In the genomic region with DNA sequence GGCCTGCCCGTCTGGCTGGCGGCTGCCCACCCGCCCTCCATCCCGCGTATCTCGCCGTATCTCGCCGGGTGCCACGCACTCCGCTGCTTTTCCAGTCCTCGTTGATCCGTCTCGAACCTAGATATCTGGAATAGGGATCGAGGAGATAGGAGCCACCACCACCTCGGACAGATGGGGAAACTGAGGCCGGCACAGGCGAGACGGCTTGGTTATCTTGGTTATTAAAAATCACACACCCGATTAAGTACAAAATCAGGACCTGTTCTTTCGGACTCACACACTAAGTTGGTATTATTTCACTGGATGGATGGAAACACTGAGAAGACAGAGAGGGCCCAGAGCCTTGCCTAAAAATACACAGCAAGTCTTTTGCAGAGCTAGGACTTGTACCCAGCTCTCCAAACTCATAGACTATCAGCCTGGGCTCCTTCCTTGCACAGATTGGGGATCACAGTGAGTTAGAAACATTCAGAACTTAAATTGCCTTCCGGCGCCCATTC, we compare ENCODE assay signal across 9 cellular contexts. TPM values are rescaled to one million over a fixed set of nuclear protein-coding genes. Genes with fewer than 3 reads are reported as not detected.
A peak's percentile ranks its signal among the peaks of the same experiment; 100 is the strongest.
DNase-seq lines count a peak whose midpoint lies in the region; ATAC-seq, FAIRE-seq and TF ChIP-seq lines count a peak whose summit lies in the region.
"Had no signal": no experiment of that assay in that cellular context is flagged by ENCODE, and none has a peak within 500 bp of the region (broad histone marks: within the 10 kb centered on the region; RNA-seq: fewer than 3 reads in every experiment).

No MANE protein-coding gene starts in this region.

- peak; percentile 3; the same call in 1 of the 2 replicates for ATAC-seq in PC-3
- ATAC-seq in HG03460 (IDR thresholded peaks at IDR 0.05; ENCODE audit: unreplicated experiment): no peak

- H3K27ac ChIP-seq in PC-3 (ENCODE audit: low read length): no peak overlapping the region
- H3K27ac ChIP-seq in ovary: peak overlapping the region; percentile 62 to 86

- H3K9me2 ChIP-seq in PC-3 (replicated peaks; ENCODE audit: low read length): no peaks in the 10 kb centered on the region

- no peak for TF ChIP-seq EP300 in ovary (IDR thresholded peaks at IDR 0.05)

- peak overlapping the region; percentile 68 for H3K9ac ChIP-seq in ES-I3 (ENCODE audit: low read depth, low read length)
- H3K9ac ChIP-seq in PC-3 (ENCODE audit: low read length): peak overlapping the region; percentile 68

- TSS peak; percentile 68 for BruUV-seq in PC-3 (replicated peaks; lab: Mats Ljungman, UMichigan)

- no peaks in the 10 kb centered on the region for H3K4me1 ChIP-seq in ES-I3 (ENCODE audit: insufficient read depth, low read length)
- H3K4me1 ChIP-seq in PC-3 (ENCODE audit: insufficient read depth, low read length): peaks cover 30% of the 10 kb centered on the region
- H3K4me1 ChIP-seq in ovary (ENCODE audit: insufficient read depth): peaks cover 5% of the 10 kb centered on the region

- 11 to 15% (median 12%) methylated on average over 23 of the region's 23 CpGs for WGBS in ovary, 3 donors

- H4K20me1 ChIP-seq in PC-3 (ENCODE audit: low read length): no peaks in the 10 kb centered on the region

- no peak for FAIRE-seq in GM12892 (lab: Jason Lieb, UNC)
- FAIRE-seq in H54 (lab: Jason Lieb, UNC): no peak

- TF ChIP-seq CTCF in PC-3 (conservative IDR thresholded peaks at IDR 0.05; ENCODE audit: low read depth, low read length) (no peak), epithelial cell of proximal tubule (conservative IDR thresholded peaks at IDR 0.05; ENCODE audit: low read depth, low read length) (no peak), ovary (IDR thresholded peaks at IDR 0.05) (no peak)

- H3K36me3 ChIP-seq in ES-I3 (ENCODE audit: insufficient read depth, low read length) (no peaks in the 10 kb centered on the region), PC-3 (ENCODE audit: low read depth, low read length) (no peaks in the 10 kb centered on the region), ovary (no peaks in the 10 kb centered on the region)

- intact Hi-C loops in PC-3 (cut with micrococcal nuclease): no loop called here
- intact Hi-C loops in ovary (cut with DNase I): no loop called here

- peaks cover 6% of the 10 kb centered on the region; the same call in 1 of the 2 replicates for H3K79me2 ChIP-seq in PC-3 (ENCODE audit: low read length)

- POLR2A ChIA-PET in PC-3 (lab: Charles Lee; ENCODE audit: unreplicated experiment): no interaction called here

- DNase-seq in PC-3 (peak; percentile 20), epithelial cell of proximal tubule (ENCODE audit: low read depth) (no peak), ovary (no peak), GM12892 (ENCODE audit: insufficient read length) (no peak), H54 (ENCODE audit: insufficient read length, low spot score) (no peak), NCI-H2029 treated with DMSO at 0.1 percent for 48 hours (lab: John Stamatoyannopoulos, UW) (no peak)

- H3K27me3 ChIP-seq in PC-3 (ENCODE audit: low read length) (no peaks in the 10 kb centered on the region), ovary (no peaks in the 10 kb centered on the region)

- CTCF ChIA-PET in PC-3 (lab: Charles Lee): interaction anchor here (0.6 to 4.6 kb wide), 7 partner anchors 28 to 127 kb away, joined by 4 to 36 read pairs (median 10); no protein-coding TSS in a partner anchor

- H3K4me3 ChIP-seq in PC-3 (ENCODE audit: low read length) (peak overlapping the region; percentile 78), epithelial cell of proximal tubule (ENCODE audit: low read depth, low read length) (peak overlapping the region; percentile 87), ovary (peak overlapping the region; percentile 55)

- peak overlapping the region; percentile 92 for H3K4me2 ChIP-seq in PC-3 (ENCODE audit: low read length)

- H3K9me3 ChIP-seq in ES-I3 (ENCODE audit: control insufficient read depth, insufficient read depth, low read length) (no peaks in the 10 kb centered on the region), PC-3 (ENCODE audit: low read length) (no peaks in the 10 kb centered on the region), ovary (no peaks in the 10 kb centered on the region)

- no peaks in the 10 kb centered on the region for H3F3A ChIP-seq in PC-3 (ENCODE audit: low read length, unreplicated experiment)

- peak overlapping the region; percentile 81 for H2AFZ ChIP-seq in PC-3 (ENCODE audit: low read length)

- TF ChIP-seq POLR2A in ovary (IDR thresholded peaks at IDR 0.05): no peak
- no peak for TF ChIP-seq POLR2A in GM12892 (IDR thresholded peaks at IDR 0.05; ENCODE audit: low read depth, low read length)
- TF ChIP-seq POLR2A in H54 (IDR thresholded peaks at IDR 0.05; ENCODE audit: low read depth, low read length): no peak

RNA-seq across cellular contexts. Expression of a gene that starts 0.7 kb away (rescaled TPM):
- total RNA-seq in PC-3 (2014; rRNA removed): 10.8 and 13.1 TPM in 2 replicates
- 10.3 and 11.9 TPM in 2 replicates for total RNA-seq in epithelial cell of proximal tubule
- total RNA-seq in ovary: 10 to 100 TPM; 11.0 to 19.0 (median 16.9) TPM
- polyA plus RNA-seq in ovary: 10 to 100 TPM in 1 of 2 donors, 1 to 10 TPM in 1; 4.4 to 13.3 TPM
- polyA plus RNA-seq in GM12892 (2012; ENCODE audit: missing spikeins): 1.8 TPM

RNA-seq across cellular contexts. Expression of a gene that starts 16.6 kb away (rescaled TPM):
- total RNA-seq in PC-3 (2014; rRNA removed) (not detected in 2 replicates), epithelial cell of proximal tubule (not detected in 2 replicates), ovary (under 1 TPM; 0.05 to 0.46 (median 0.13) TPM)
- polyA plus RNA-seq in ovary: under 1 TPM; 0.25 to 0.68 TPM
- not detected for polyA plus RNA-seq in GM12892 (2012; ENCODE audit: missing spikeins)
- total RNA-seq: T-helper 1 cell treated with Interleukin-12 subunit alpha and Interleukin-12 subunit beta and Interleukin-4 antibody, amounts not matched to agents 30 ng/mL and 1 ng/mL, for 36 hours had no signal

RNA-seq across cellular contexts. Expression of a gene that starts 39.2 kb away (rescaled TPM):
- total RNA-seq in PC-3 (2014; rRNA removed) (3.8 and 5.7 TPM in 2 replicates), epithelial cell of proximal tubule (0.75 and 3.8 TPM in 2 replicates), ovary (1 to 10 TPM; 2.0 to 6.1 (median 5.5) TPM)
- polyA plus RNA-seq in ovary: 1 to 10 TPM; 4.2 to 7.6 TPM
- 2.6 TPM for polyA plus RNA-seq in GM12892 (2012; ENCODE audit: missing spikeins)

RNA-seq across cellular contexts. Expression of a gene that starts 39.3 kb away (rescaled TPM):
- total RNA-seq in PC-3 (2014; rRNA removed) (56.6 and 84.7 TPM in 2 replicates), epithelial cell of proximal tubule (28.4 and 29.1 TPM in 2 replicates), ovary (10 to 100 TPM; 24.3 to 32.1 (median 28.1) TPM)
- 10 to 100 TPM; 14.1 to 30.4 TPM for polyA plus RNA-seq in ovary
- polyA plus RNA-seq in GM12892 (2012; ENCODE audit: missing spikeins): 24.1 TPM
